Comparison of ENCODE assay signal across 18 cellular contexts in the genomic region with DNA sequence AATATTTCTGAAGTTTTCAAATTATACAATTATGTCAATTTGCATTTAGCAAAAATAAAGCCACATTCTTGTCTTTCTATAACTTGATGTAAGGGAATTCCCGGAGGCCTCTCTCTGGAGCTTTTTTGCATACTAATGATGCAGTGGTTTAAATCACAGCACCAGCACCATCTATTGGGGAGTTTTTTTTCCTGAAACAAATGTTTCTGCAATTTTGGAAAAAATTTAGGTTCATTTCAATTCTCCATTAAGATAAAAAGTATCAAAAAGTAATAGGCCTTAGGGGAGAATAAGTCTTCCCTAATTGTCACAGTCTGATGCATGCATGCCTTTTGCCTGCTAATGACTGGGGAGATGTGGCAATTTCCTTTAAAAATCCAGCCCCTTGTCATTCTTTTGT. TPM values are rescaled to one million over a fixed set of nuclear protein-coding genes. Genes with fewer than 3 reads are reported as not detected.
DNase-seq lines count a peak whose midpoint lies in the region; ATAC-seq, FAIRE-seq and TF ChIP-seq lines count a peak whose summit lies in the region.
"Had no signal": no experiment of that assay in that cellular context is flagged by ENCODE, and none has a peak within 500 bp of the region (broad histone marks: within the 10 kb centered on the region; RNA-seq: fewer than 3 reads in every experiment).

No MANE protein-coding gene starts in this region.

- intact Hi-C loops in body of pancreas (cut with DNase I) = no loop called here

- H3K9ac ChIP-seq in KMS-11 = no peak overlapping the region
- H3K9ac ChIP-seq: BLaER1 had no signal

- H3K27me3 ChIP-seq in KMS-11 (ENCODE audit: insufficient read depth, low read depth) = no peaks in the 10 kb centered on the region
- no peaks in the 10 kb centered on the region for H3K27me3 ChIP-seq in BE2C
- no peaks in the 10 kb centered on the region for H3K27me3 ChIP-seq in body of pancreas
- H3K27me3 ChIP-seq: BLaER1, stomach, uterus had no signal

- no peak for TF ChIP-seq POLR2A in body of pancreas (IDR thresholded peaks at IDR 0.05)

- no peak for ATAC-seq in body of pancreas
- ATAC-seq: left lobe of liver, psoas muscle had no signal

- no peaks in the 10 kb centered on the region for H4K20me1 ChIP-seq in KMS-11 (ENCODE audit: insufficient read depth)
- H4K20me1 ChIP-seq: BLaER1 had no signal

- H3K27ac ChIP-seq in KMS-11 = no peak overlapping the region
- H3K27ac ChIP-seq in body of pancreas = no peak overlapping the region
- H3K27ac ChIP-seq: BLaER1, psoas muscle, stomach, uterus, WERI-Rb-1 had no signal

- no peaks in the 10 kb centered on the region for H3K79me2 ChIP-seq in KMS-11 (ENCODE audit: insufficient read depth, low read depth)

- peak; percentile 31; the same call in 1 of the 2 replicates for TF ChIP-seq CTCF in KMS-11 (conservative IDR thresholded peaks at IDR 0.05; ENCODE audit: low read depth, low read length)
- no peak for TF ChIP-seq CTCF in BE2C (IDR thresholded peaks at IDR 0.05; ENCODE audit: low read depth, low read length)
- no peak for TF ChIP-seq CTCF in body of pancreas (IDR thresholded peaks at IDR 0.05)

- peak; percentile 7 for DNase-seq in astrocyte of the hippocampus (ENCODE audit: low read depth, low spot score)
- DNase-seq in medulla oblongata (ENCODE audit: extremely low spot score) = peak; percentile 24
- DNase-seq in BE2C = no peak
- no peak for DNase-seq in H4 (ENCODE audit: low spot score)
- no peak for DNase-seq in NCI-H1092 (lab: John Stamatoyannopoulos, UW)
- no peak for DNase-seq in body of pancreas
- DNase-seq: DMS79 treated with DMSO at 0.1 percent for 48 hours, NCI-H187, NCI-H526, psoas muscle, stomach, uterus, WERI-Rb-1 had no signal

- H3K4me3 ChIP-seq in KMS-11 (IDR thresholded peaks at IDR 0.05; ENCODE audit: insufficient read depth, low read depth, low read length) = no peak overlapping the region
- no peak overlapping the region for H3K4me3 ChIP-seq in BE2C (ENCODE audit: low read depth, low read length)
- H3K4me3 ChIP-seq in body of pancreas = no peak overlapping the region
- H3K4me3 ChIP-seq: BLaER1, psoas muscle, stomach, uterus had no signal

- H3K4me2 ChIP-seq in KMS-11 = no peak overlapping the region
- H3K4me2 ChIP-seq: BLaER1 had no signal

- no peak overlapping the region for H2AFZ ChIP-seq in KMS-11 (ENCODE audit: low read depth)

- 39 to 48% methylated on average over 1 of the region's 1 CpG for WGBS in body of pancreas, 2 donors

- H3K9me3 ChIP-seq in BE2C (no peaks in the 10 kb centered on the region), body of pancreas (no peaks in the 10 kb centered on the region)
- H3K9me3 ChIP-seq: BLaER1, psoas muscle, uterus had no signal

- FAIRE-seq in A204.1 (lab: Jason Lieb, UNC) = peak; percentile 35

- H3K36me3 ChIP-seq in KMS-11 (ENCODE audit: insufficient read depth) (no peaks in the 10 kb centered on the region), BE2C (no peaks in the 10 kb centered on the region), body of pancreas (replicated peaks in 1 of 2; ENCODE audit: insufficient read depth in 1 of 2, low read depth in 2 of 2) (no peaks in the 10 kb centered on the region)
- H3K36me3 ChIP-seq: BLaER1, stomach, uterus, WERI-Rb-1 had no signal

- peaks cover 10% of the 10 kb centered on the region for H3K4me1 ChIP-seq in KMS-11 (ENCODE audit: low read depth, poor library complexity, severe bottlenecking)
- H3K4me1 ChIP-seq in BE2C = no peaks in the 10 kb centered on the region
- H3K4me1 ChIP-seq in body of pancreas = no peaks in the 10 kb centered on the region
- H3K4me1 ChIP-seq: BLaER1, psoas muscle, stomach, uterus had no signal

RNA-seq across cellular contexts. Expression of a gene that starts 13.5 kb away (rescaled TPM):
- polyA plus RNA-seq in BE2C (2012; ENCODE audit: insufficient read depth, insufficient read length, low read depth) = not detected
- 15.2 and 16.5 TPM in 2 replicates for total RNA-seq in H4 (2014; rRNA removed; shearing (Covaris generic))
- total RNA-seq in body of pancreas = not detected
- total RNA-seq: HT-29, left lobe of liver, psoas muscle had no signal

Comparison
In these comparisons a context has a peak if more than half of its experiments do, and no peak if none do; other contexts are left out.
1. DNase-seq: peak in astrocyte of the hippocampus (single experiment) and medulla oblongata (single experiment); none in BE2C (single experiment), H4 (single experiment), NCI-H1092 (single experiment) and body of pancreas (0 of 4).
2. RNA of a gene that starts 13.5 kb away (total RNA-seq): 15.2 to 16.5 TPM in H4; not detected in body of pancreas; every median in the first group is over 10 times any median in the second.